ENCODE assay signal across 1 cellular context in the genomic region with DNA sequence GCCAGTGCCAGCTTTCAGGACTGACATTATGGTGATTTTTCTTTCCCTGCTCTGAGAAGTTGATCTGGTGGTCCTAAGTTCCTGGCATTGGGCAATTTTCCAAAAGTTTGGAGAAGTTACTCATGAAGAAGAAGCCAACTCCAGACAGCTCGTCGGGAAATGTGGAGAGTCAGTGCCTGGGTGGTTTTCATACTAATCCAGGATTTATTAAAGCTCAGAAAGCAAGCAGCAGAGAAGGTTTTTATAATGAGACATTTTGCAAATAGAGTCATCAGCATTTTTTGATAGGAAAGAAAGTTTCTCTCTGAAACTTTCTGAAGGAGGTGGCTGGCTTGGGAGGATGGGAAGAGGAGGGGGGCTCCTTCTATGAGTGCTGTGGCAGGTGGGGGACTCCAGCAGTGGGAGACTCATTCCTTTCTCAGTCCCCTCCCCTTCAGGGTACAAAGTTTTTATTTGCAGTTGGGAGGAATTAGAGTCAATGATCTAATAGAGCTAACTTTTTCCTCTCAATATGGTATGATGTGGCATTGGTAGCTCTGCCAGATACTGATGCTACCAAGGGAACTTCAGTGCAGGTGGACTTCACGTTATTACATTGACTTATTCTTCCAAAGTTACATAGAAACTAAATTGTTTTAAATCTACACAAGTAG.
TF ChIP-seq lines count a peak whose summit lies in the region.

No MANE protein-coding gene starts in this region.

TF ChIP-seq in GM23338, 12 proteins besides CTCF, POLR2A, EP300 and RAD21 (continued from another document):
- TF ChIP-seq, protein P1, sequence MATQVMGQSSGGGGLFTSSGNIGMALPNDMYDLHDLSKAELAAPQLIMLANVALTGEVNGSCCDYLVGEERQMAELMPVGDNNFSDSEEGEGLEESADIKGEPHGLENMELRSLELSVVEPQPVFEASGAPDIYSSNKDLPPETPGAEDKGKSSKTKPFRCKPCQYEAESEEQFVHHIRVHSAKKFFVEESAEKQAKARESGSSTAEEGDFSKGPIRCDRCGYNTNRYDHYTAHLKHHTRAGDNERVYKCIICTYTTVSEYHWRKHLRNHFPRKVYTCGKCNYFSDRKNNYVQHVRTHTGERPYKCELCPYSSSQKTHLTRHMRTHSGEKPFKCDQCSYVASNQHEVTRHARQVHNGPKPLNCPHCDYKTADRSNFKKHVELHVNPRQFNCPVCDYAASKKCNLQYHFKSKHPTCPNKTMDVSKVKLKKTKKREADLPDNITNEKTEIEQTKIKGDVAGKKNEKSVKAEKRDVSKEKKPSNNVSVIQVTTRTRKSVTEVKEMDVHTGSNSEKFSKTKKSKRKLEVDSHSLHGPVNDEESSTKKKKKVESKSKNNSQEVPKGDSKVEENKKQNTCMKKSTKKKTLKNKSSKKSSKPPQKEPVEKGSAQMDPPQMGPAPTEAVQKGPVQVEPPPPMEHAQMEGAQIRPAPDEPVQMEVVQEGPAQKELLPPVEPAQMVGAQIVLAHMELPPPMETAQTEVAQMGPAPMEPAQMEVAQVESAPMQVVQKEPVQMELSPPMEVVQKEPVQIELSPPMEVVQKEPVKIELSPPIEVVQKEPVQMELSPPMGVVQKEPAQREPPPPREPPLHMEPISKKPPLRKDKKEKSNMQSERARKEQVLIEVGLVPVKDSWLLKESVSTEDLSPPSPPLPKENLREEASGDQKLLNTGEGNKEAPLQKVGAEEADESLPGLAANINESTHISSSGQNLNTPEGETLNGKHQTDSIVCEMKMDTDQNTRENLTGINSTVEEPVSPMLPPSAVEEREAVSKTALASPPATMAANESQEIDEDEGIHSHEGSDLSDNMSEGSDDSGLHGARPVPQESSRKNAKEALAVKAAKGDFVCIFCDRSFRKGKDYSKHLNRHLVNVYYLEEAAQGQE (IDR thresholded peaks at IDR 0.05; ENCODE audit: unreplicated experiment) = no peak
